Comparison of ENCODE assay signal across 19 cellular contexts in genomic region chr7:85529197-85529596, GRCh38.
DNase-seq lines count a peak whose midpoint lies in the region; ATAC-seq and TF ChIP-seq lines count a peak whose summit lies in the region.
"Had no signal": no experiment of that assay in that cellular context is flagged by ENCODE, and none has a peak within 500 bp of the region (broad histone marks: within the 10 kb centered on the region; RNA-seq: fewer than 3 reads in every experiment).

No MANE protein-coding gene starts in this region.

- no peak overlapping the region for H3K4me2 ChIP-seq in smooth muscle cell

- H3F3A ChIP-seq in smooth muscle cell (ENCODE audit: low read depth) = no peaks in the 10 kb centered on the region

- H3K36me3 ChIP-seq in smooth muscle cell (ENCODE audit: low read depth) = no peaks in the 10 kb centered on the region
- H3K36me3 ChIP-seq: BLaER1 treated with 17β-estradiol and CSF1 and Interleukin-3, amounts not matched to agents 10 nM and 100 nM; cardiac muscle cell; right atrium auricular region; suprapubic skin had no signal

- H3K4me3 ChIP-seq in HFF-Myc (replicated peaks; ENCODE audit: low read depth, low read length) (no peak overlapping the region), fibroblast of villous mesenchyme (ENCODE audit: low read depth, low read length) (no peak overlapping the region), smooth muscle cell (no peak overlapping the region)
- H3K4me3 ChIP-seq: BLaER1 treated with 17β-estradiol and CSF1 and Interleukin-3, amounts not matched to agents 10 nM and 100 nM; cardiac muscle cell; right atrium auricular region; suprapubic skin had no signal

- no peak overlapping the region for H3K9ac ChIP-seq in smooth muscle cell (ENCODE audit: low read depth)
- H3K9ac ChIP-seq: BLaER1 treated with 17β-estradiol and CSF1 and Interleukin-3, amounts not matched to agents 10 nM and 100 nM had no signal

- no peaks in the 10 kb centered on the region for H3K27me3 ChIP-seq in smooth muscle cell (ENCODE audit: low read depth)
- H3K27me3 ChIP-seq: BLaER1 treated with 17β-estradiol and CSF1 and Interleukin-3, amounts not matched to agents 10 nM and 100 nM; cardiac muscle cell; right atrium auricular region; suprapubic skin had no signal

- DNase-seq in HFF-Myc (ENCODE audit: extremely low read depth, low read depth) (peak; percentile 66), astrocyte of the hippocampus (ENCODE audit: low read depth, low spot score) (peak; percentile 24), fibroblast of villous mesenchyme (ENCODE audit: low read depth) (peak; percentile 37), smooth muscle cell (lab: John Stamatoyannopoulos, UW; ENCODE audit: unreplicated experiment) (no peak)
- DNase-seq: activated CD4-positive, alpha-beta T cell treated with anti-CD3 and anti-CD28 coated beads, Interleukin-2, amount 10 ng/mL, durations not matched to agents 7 days and 5 days; activated naive CD4-positive, alpha-beta T cell treated with Interleukin-2 at 50 U/mL for 16 hours; DMS153; effector memory CD4-positive, alpha-beta T cell; KBM-7; NCI-H1092; stimulated activated CD4-positive, alpha-beta T cell treated with anti-CD3 and anti-CD28 coated beads, Interleukin-2, amount 100 ng/mL, for 24 hours; SW 1271 had no signal

- no peaks in the 10 kb centered on the region for H3K79me2 ChIP-seq in smooth muscle cell (ENCODE audit: low read depth)

- no peak for ATAC-seq in HG02885 (IDR thresholded peaks at IDR 0.05; ENCODE audit: poor library complexity, unreplicated experiment)
- no peak for ATAC-seq in HG03439 (IDR thresholded peaks at IDR 0.05; ENCODE audit: unreplicated experiment)
- no peak for ATAC-seq in GM18520 (IDR thresholded peaks at IDR 0.05; ENCODE audit: unreplicated experiment)

- H2AFZ ChIP-seq in smooth muscle cell (ENCODE audit: low read depth) = peak overlapping the region; percentile 67

- H3K27ac ChIP-seq in smooth muscle cell (ENCODE audit: low read depth) = peak overlapping the region; percentile 64
- H3K27ac ChIP-seq: BLaER1 treated with 17β-estradiol and CSF1 and Interleukin-3, amounts not matched to agents 10 nM and 100 nM; cardiac muscle cell; right atrium auricular region; suprapubic skin had no signal

- WGBS in smooth muscle cell (ENCODE audit: low lambda C conversion rate) = 66% methylated on average over 3 of the region's 3 CpGs

- H3K9me3 ChIP-seq in smooth muscle cell (replicated peaks; ENCODE audit: low read depth) = no peaks in the 10 kb centered on the region
- H3K9me3 ChIP-seq: BLaER1 treated with 17β-estradiol and CSF1 and Interleukin-3, amounts not matched to agents 10 nM and 100 nM; right atrium auricular region; suprapubic skin had no signal

- H3K4me1 ChIP-seq in smooth muscle cell (ENCODE audit: low read depth) = no peaks in the 10 kb centered on the region
- H3K4me1 ChIP-seq: right atrium auricular region, suprapubic skin had no signal

- no peaks in the 10 kb centered on the region for H4K20me1 ChIP-seq in smooth muscle cell (ENCODE audit: low read depth)
- H4K20me1 ChIP-seq: BLaER1 treated with 17β-estradiol and CSF1 and Interleukin-3, amounts not matched to agents 10 nM and 100 nM had no signal

- TF ChIP-seq CTCF in HFF-Myc (IDR thresholded peaks at IDR 0.05; ENCODE audit: low read depth, low read length, missing control alignments) (no peak), fibroblast of villous mesenchyme (IDR thresholded peaks at IDR 0.05; ENCODE audit: insufficient read depth, low read depth, low read length) (no peak), smooth muscle cell (IDR thresholded peaks at IDR 0.05; ENCODE audit: borderline replicate concordance, insufficient read depth, poor library complexity, severe bottlenecking) (no peak)
